Comparison of ENCODE assay signal across 2 cellular contexts in genomic region chr1:222777977-222778376, GRCh38.
TF ChIP-seq lines count a peak whose summit lies in the region.

No MANE protein-coding gene starts in this region.

TF ChIP-seq in endothelial cell of umbilical vein, 7 proteins besides CTCF, POLR2A, EP300 and RAD21 (continued from another document):
- no peak for TF ChIP-seq FOS (IDR thresholded peaks at IDR 0.05; ENCODE audit: borderline replicate concordance, insufficient read depth, low read length)
- TF ChIP-seq EZH2 (IDR thresholded peaks at IDR 0.05; ENCODE audit: borderline replicate concordance, low read depth, low read length, severe bottlenecking) = no peak
TF ChIP-seq in endothelial cell of umbilical vein: peak in this region for 0.

TF ChIP-seq in SK-N-SH, 30 proteins besides CTCF, POLR2A, EP300 and RAD21 (continued from another document):
- TF ChIP-seq PBX3 (IDR thresholded peaks at IDR 0.05) (no peak), RCOR1 (IDR thresholded peaks at IDR 0.05; ENCODE audit: low read length) (no peak), TEAD4 (IDR thresholded peaks at IDR 0.05; ENCODE audit: borderline replicate concordance, insufficient read depth) (no peak), USF1 (IDR thresholded peaks at IDR 0.05; ENCODE audit: borderline replicate concordance, low read depth) (no peak), EZH2phosphoT487 (IDR thresholded peaks at IDR 0.05; ENCODE audit: borderline replicate concordance, low read depth) (no peak), MXI1 (IDR thresholded peaks at IDR 0.05; ENCODE audit: low read depth, low read length) (no peak), MEF2A (IDR thresholded peaks at IDR 0.05; ENCODE audit: borderline replicate concordance, low read depth) (no peak), FOXJ3 (CRISPR knock-in tag; IDR thresholded peaks at IDR 0.05) (no peak), SIN3A (IDR thresholded peaks at IDR 0.05; ENCODE audit: borderline replicate concordance, low read depth, low read length) (no peak), TCF12 (IDR thresholded peaks at IDR 0.05) (no peak), JUND (IDR thresholded peaks at IDR 0.05) (no peak), GATA2 (CRISPR knock-in tag; IDR thresholded peaks at IDR 0.05) (no peak), MAX (IDR thresholded peaks at IDR 0.05; ENCODE audit: low read depth) (no peak), SMC3 (IDR thresholded peaks at IDR 0.05; ENCODE audit: low read depth, low read length) (no peak), REST (IDR thresholded peaks at IDR 0.05; ENCODE audit: low read depth, low read length) (no peak), GABPA (IDR thresholded peaks at IDR 0.05; ENCODE audit: low read depth) (no peak)
